Comparison of ENCODE assay signal across 19 cellular contexts in the genomic region with DNA sequence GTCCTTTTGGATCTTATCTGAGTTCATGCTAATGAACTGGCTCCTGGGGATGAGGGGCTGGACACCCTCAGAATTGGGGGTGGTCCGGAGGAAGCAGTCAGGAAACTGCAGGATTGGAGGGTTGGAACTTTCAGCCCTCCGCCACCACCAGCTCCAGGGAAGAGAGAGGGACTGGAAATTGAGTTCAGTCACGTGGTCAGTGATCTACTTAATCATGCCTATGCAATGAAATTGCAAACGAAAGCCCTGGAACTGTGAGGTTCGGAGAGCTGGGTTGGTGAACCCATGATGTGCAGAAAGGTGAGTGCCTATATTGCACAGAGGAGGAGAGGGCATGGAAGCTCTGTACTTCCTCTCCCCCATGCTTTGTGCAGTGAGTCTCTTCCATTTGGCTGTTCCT. TPM values are rescaled to one million over a fixed set of nuclear protein-coding genes. Genes with fewer than 3 reads are reported as not detected.
DNase-seq lines count a peak whose midpoint lies in the region; ATAC-seq, FAIRE-seq and TF ChIP-seq lines count a peak whose summit lies in the region.
"Had no signal": no experiment of that assay in that cellular context is flagged by ENCODE, and none has a peak within 500 bp of the region (broad histone marks: within the 10 kb centered on the region; RNA-seq: fewer than 3 reads in every experiment).

No MANE protein-coding gene starts in this region.

- DNase-seq in WTC11 (ENCODE audit: low spot score) (no peak), endothelial cell of umbilical vein (ENCODE audit: low read depth, low spot score) (no peak), islet precursor cell (no peak), immature natural killer cell (no peak), head of caudate nucleus (no peak)
- DNase-seq in CD8-positive, alpha-beta T cell, result no peak
- DNase-seq: BE2C, Calu3, DMS79, GOT3, HCEC 1CT, HFFc6 had no signal

- peak overlapping the region; percentile 8; the same call in 1 of the 2 replicates for H3K27ac Mint-ChIP-seq in WTC11
- H3K27ac Mint-ChIP-seq in CD8-positive, alpha-beta T cell, result no peak overlapping the region
- H3K27ac Mint-ChIP-seq in immature natural killer cell, result no peak overlapping the region

- peaks cover 59% of the 10 kb centered on the region for H3K4me1 ChIP-seq in endothelial cell of umbilical vein (ENCODE audit: control insufficient read depth, extremely low read depth, insufficient read depth, low read length)
- peaks cover 0 to 63% (median 56%) of the 10 kb centered on the region in 5 donors for H3K4me1 ChIP-seq in subcutaneous abdominal adipose tissue (ENCODE audit: control insufficient read depth in 5 of 5, insufficient read depth in 5 of 5, low read length in 5 of 5)
- no peaks in the 10 kb centered on the region for H3K4me1 ChIP-seq in CD8-positive, alpha-beta T cell (ENCODE audit: insufficient read depth, low read length)
- H3K4me1 ChIP-seq: BE2C had no signal

- H2AFZ ChIP-seq in endothelial cell of umbilical vein (ENCODE audit: low read depth, low read length), result no peak overlapping the region

- peaks cover 76% of the 10 kb centered on the region for H3K79me2 ChIP-seq in endothelial cell of umbilical vein (ENCODE audit: control insufficient read depth, insufficient read depth, low read length)

- H3K9me3 Mint-ChIP-seq in WTC11, result peaks cover 8% of the 10 kb centered on the region; the same call in 1 of the 2 replicates
- peaks cover 2% of the 10 kb centered on the region for H3K9me3 Mint-ChIP-seq in CD8-positive, alpha-beta T cell
- H3K9me3 Mint-ChIP-seq in immature natural killer cell, result no peaks in the 10 kb centered on the region

- no peak overlapping the region for H3K27ac ChIP-seq in endothelial cell of umbilical vein (ENCODE audit: insufficient read depth, low read depth, low read length)
- H3K27ac ChIP-seq in subcutaneous abdominal adipose tissue (ENCODE audit: low read depth, low read length), result peak overlapping the region; percentile 51
- no peak overlapping the region for H3K27ac ChIP-seq in CD8-positive, alpha-beta T cell (ENCODE audit: low read depth, low read length)

- POLR2A ChIA-PET in WTC11 (lab: Charles Lee), result interaction anchor here (0.6 to 1.2 kb wide), 2 partner anchors 14 to 336 kb away, joined by 3 to 7 read pairs; no protein-coding TSS in a partner anchor
- POLR2A ChIA-PET in endothelial cell of umbilical vein (lab: Charles Lee), result no interaction called here
- POLR2A ChIA-PET in CD8-positive, alpha-beta T cell (lab: Charles Lee), result interaction anchor here (0.6 kb wide), 1 partner anchor 190 kb away, joined by 3 read pairs; no protein-coding TSS in a partner anchor

- no peak overlapping the region for H3K4me3 Mint-ChIP-seq in WTC11
- no peak overlapping the region for H3K4me3 Mint-ChIP-seq in CD8-positive, alpha-beta T cell
- no peak overlapping the region for H3K4me3 Mint-ChIP-seq in immature natural killer cell
- H3K4me3 Mint-ChIP-seq: CD14-positive monocyte, HFFc6 had no signal

- H3K36me3 Mint-ChIP-seq in WTC11, result peaks cover 6% of the 10 kb centered on the region
- no peaks in the 10 kb centered on the region for H3K36me3 Mint-ChIP-seq in CD8-positive, alpha-beta T cell
- peaks cover 0 to 4% (median 0%) of the 10 kb centered on the region in 3 donors for H3K36me3 Mint-ChIP-seq in immature natural killer cell

- no peak for TF ChIP-seq POLR2A in endothelial cell of umbilical vein (IDR thresholded peaks at IDR 0.05; ENCODE audit: low read depth, low read length)

- no peak for ATAC-seq in WTC11
- no peak for ATAC-seq in CD8-positive, alpha-beta T cell
- ATAC-seq: A549, GM12878, HepG2 had no signal

- FAIRE-seq in endothelial cell of umbilical vein (lab: Jason Lieb, UNC), result no peak
- FAIRE-seq: A549, GM12878, GM18507, HepG2, HTR-8/SVneo had no signal

- H3K4me3 ChIP-seq in endothelial cell of umbilical vein (replicated peaks in 1 of 3; ENCODE audit: insufficient read depth in 1 of 3, low read depth in 1 of 3, low read length in 3 of 3), result no peak overlapping the region
- no peak overlapping the region for H3K4me3 ChIP-seq in subcutaneous abdominal adipose tissue (ENCODE audit: low read depth in 1 of 5, low read length in 5 of 5)
- H3K4me3 ChIP-seq in CD8-positive, alpha-beta T cell (ENCODE audit: low read depth, low read length), result no peak overlapping the region
- H3K4me3 ChIP-seq: A549, GM12878 had no signal

- H3K27me3 ChIP-seq in endothelial cell of umbilical vein (ENCODE audit: control insufficient read depth in 2 of 2, insufficient read depth in 2 of 2, low read length in 2 of 2), result no peaks in the 10 kb centered on the region
- H3K27me3 ChIP-seq in subcutaneous abdominal adipose tissue (ENCODE audit: control insufficient read depth in 5 of 5, insufficient read depth in 4 of 5, low read length in 5 of 5), result no peaks in the 10 kb centered on the region
- H3K27me3 ChIP-seq in CD8-positive, alpha-beta T cell (ENCODE audit: insufficient read depth, low read length), result no peaks in the 10 kb centered on the region
- H3K27me3 ChIP-seq: BE2C had no signal

- H3K4me1 Mint-ChIP-seq in WTC11, result peaks cover 57% of the 10 kb centered on the region
- no peaks in the 10 kb centered on the region for H3K4me1 Mint-ChIP-seq in CD8-positive, alpha-beta T cell (ENCODE audit: low read depth)
- no peaks in the 10 kb centered on the region for H3K4me1 Mint-ChIP-seq in immature natural killer cell

- H3K9ac ChIP-seq in endothelial cell of umbilical vein (replicated peaks; ENCODE audit: extremely low read depth, insufficient read depth, low read length), result no peak overlapping the region
- H3K9ac ChIP-seq in subcutaneous abdominal adipose tissue (ENCODE audit: low read length in 5 of 5), result no peak overlapping the region

- H3K4me2 ChIP-seq in endothelial cell of umbilical vein (ENCODE audit: insufficient read depth, low read length), result peak overlapping the region; percentile 31
- H3K4me2 ChIP-seq: A549 had no signal

- H3K27me3 Mint-ChIP-seq in WTC11 (ENCODE audit: low read depth), result no peaks in the 10 kb centered on the region
- H3K27me3 Mint-ChIP-seq in CD8-positive, alpha-beta T cell (ENCODE audit: low read depth), result peaks cover 2% of the 10 kb centered on the region
- H3K27me3 Mint-ChIP-seq in immature natural killer cell (ENCODE audit: low read depth in 3 of 3), result peaks cover 3 to 10% (median 5%) of the 10 kb centered on the region in 3 donors

- TF ChIP-seq CTCF in WTC11 (IDR thresholded peaks at IDR 0.05), result no peak
- no peak for TF ChIP-seq CTCF in endothelial cell of umbilical vein (IDR thresholded peaks at IDR 0.05; ENCODE audit: extremely low read depth in 1 of 2, insufficient read depth in 1 of 2, low read depth in 1 of 2, low read length in 2 of 2)
- no peak for TF ChIP-seq CTCF in CD8-positive, alpha-beta T cell (IDR thresholded peaks at IDR 0.05)

- H4K20me1 ChIP-seq in endothelial cell of umbilical vein (replicated peaks; ENCODE audit: control insufficient read depth, extremely low read depth, insufficient read depth, low read length), result no peaks in the 10 kb centered on the region

- H3K36me3 ChIP-seq in endothelial cell of umbilical vein (ENCODE audit: control insufficient read depth in 2 of 2, extremely low read depth in 1 of 2, insufficient read depth in 2 of 2, low read length in 2 of 2) (no peaks in the 10 kb centered on the region), subcutaneous abdominal adipose tissue (ENCODE audit: control insufficient read depth in 5 of 5, insufficient read depth in 5 of 5, low read length in 5 of 5) (peaks cover 0 to 8% (median 0%) of the 10 kb centered on the region in 5 donors)
- H3K36me3 ChIP-seq in CD8-positive, alpha-beta T cell (ENCODE audit: insufficient read depth, low read length), result no peaks in the 10 kb centered on the region
- H3K36me3 ChIP-seq: BE2C had no signal

- dilution Hi-C loops in endothelial cell of umbilical vein (cut with MboI; ENCODE audit: extremely low pct_ligation_motif_present, low sequenced_read_pairs), result no loop called here

- no TSS peak for BruUV-seq in endothelial cell of umbilical vein (replicated peaks; lab: Mats Ljungman, UMichigan)

- H3K9me1 ChIP-seq in endothelial cell of umbilical vein (replicated peaks; ENCODE audit: control insufficient read depth, extremely low read depth, insufficient read depth, low read length), result no peaks in the 10 kb centered on the region

- CTCF ChIA-PET in WTC11 (lab: Charles Lee), result interaction anchor here (0.6 kb wide), 1 partner anchor 253 kb away, joined by 4 read pairs; no protein-coding TSS in a partner anchor
- CTCF ChIA-PET in endothelial cell of umbilical vein (lab: Charles Lee), result interaction anchor here (0.6 kb wide), 1 partner anchor 39 kb away, joined by 4 read pairs; no protein-coding TSS in a partner anchor
- CTCF ChIA-PET in CD8-positive, alpha-beta T cell (lab: Charles Lee), result interaction anchor here (0.6 kb wide), 1 partner anchor 61 kb away, joined by 5 read pairs; no protein-coding TSS in a partner anchor

- H3K9me3 ChIP-seq in endothelial cell of umbilical vein (replicated peaks; ENCODE audit: control insufficient read depth, insufficient read depth, low read length) (no peaks in the 10 kb centered on the region), subcutaneous abdominal adipose tissue (ENCODE audit: control insufficient read depth in 5 of 5, low read length in 5 of 5) (no peaks in the 10 kb centered on the region)
- H3K9me3 ChIP-seq in CD8-positive, alpha-beta T cell (ENCODE audit: low read length), result no peaks in the 10 kb centered on the region
- H3K9me3 ChIP-seq: BE2C had no signal

- intact Hi-C loops in endothelial cell of umbilical vein (cut with micrococcal nuclease), result loop anchor here (5.0 kb wide), 1 partner anchor 43 kb away; no protein-coding TSS in a partner anchor
- intact Hi-C loops in CD8-positive, alpha-beta T cell (cut with DNase I, micrococcal nuclease), result no loop called here
- intact Hi-C loops in head of caudate nucleus (cut with DNase I), result no loop called here

RNA-seq across cellular contexts. Expression of a gene that starts 16.6 kb away (rescaled TPM):
- 66.0 to 79.4 TPM (median 69.6 TPM) in 3 replicates for total RNA-seq in WTC11 (2021)
- total RNA-seq in endothelial cell of umbilical vein, result 86.8 and 91.9 TPM in 2 replicates
- polyA plus RNA-seq in endothelial cell of umbilical vein, result 62.1 and 72.2 TPM in 2 replicates
- 86.0 and 94.1 TPM in 2 replicates for polyA plus RNA-seq in endothelial cell of umbilical vein (2011; cell fraction: cytosol; rRNA removed)
- polyA plus RNA-seq in endothelial cell of umbilical vein (2011; cell fraction: nucleus; rRNA removed), result 317 and 318 TPM in 2 replicates
- polyA plus RNA-seq in endothelial cell of umbilical vein (2012), result 76.2 and 79.8 TPM in 2 replicates
- 140 TPM in 2 replicates for polyA minus RNA-seq in endothelial cell of umbilical vein
- polyA minus RNA-seq in endothelial cell of umbilical vein (2011; cell fraction: cytosol; rRNA and poly(A)+ RNA removed), result 47.3 TPM
- polyA minus RNA-seq in endothelial cell of umbilical vein (2011; cell fraction: nucleus; rRNA and poly(A)+ RNA removed), result 171 and 174 TPM in 2 replicates
- total RNA-seq in CD8-positive, alpha-beta T cell, result 1 to 10 TPM; 1.7 to 2.2 TPM
- polyA plus RNA-seq in immature natural killer cell, result under 1 TPM in 2 of 3 donors, not detected in 1; 0.50 to 0.57 TPM

RNA-seq across cellular contexts. Expression of a gene that starts 17.4 kb away (rescaled TPM):
- total RNA-seq in WTC11 (2021), result 21.9 to 31.8 TPM (median 24.7 TPM) in 3 replicates
- 41.1 and 42.1 TPM in 2 replicates for total RNA-seq in endothelial cell of umbilical vein
- 20.7 and 26.4 TPM in 2 replicates for polyA plus RNA-seq in endothelial cell of umbilical vein
- polyA plus RNA-seq in endothelial cell of umbilical vein (2011; cell fraction: cytosol; rRNA removed), result 30.0 and 36.2 TPM in 2 replicates
- 86.2 and 112 TPM in 2 replicates for polyA plus RNA-seq in endothelial cell of umbilical vein (2011; cell fraction: nucleus; rRNA removed)
- polyA plus RNA-seq in endothelial cell of umbilical vein (2012), result 36.4 and 43.2 TPM in 2 replicates
- 48.5 and 54.1 TPM in 2 replicates for polyA minus RNA-seq in endothelial cell of umbilical vein
- 11.7 TPM for polyA minus RNA-seq in endothelial cell of umbilical vein (2011; cell fraction: cytosol; rRNA and poly(A)+ RNA removed)
- polyA minus RNA-seq in endothelial cell of umbilical vein (2011; cell fraction: nucleus; rRNA and poly(A)+ RNA removed), result 54.9 and 75.3 TPM in 2 replicates
- 10 to 100 TPM; 19.9 to 21.8 TPM for total RNA-seq in CD8-positive, alpha-beta T cell
- 10 to 100 TPM; 28.8 to 50.2 (median 29.6) TPM for polyA plus RNA-seq in immature natural killer cell

Comparison
In these comparisons a context has a peak if more than half of its experiments do, and no peak if none do; other contexts are left out.
1. RNA of a gene that starts 16.6 kb away (total RNA-seq): 86.8 to 91.9 TPM in endothelial cell of umbilical vein and 66.0 to 79.4 TPM in WTC11; 1.7 to 2.2 TPM in CD8-positive, alpha-beta T cell; every median in the first group is over 10 times any median in the second.